10 cellular contexts compared by ENCODE assay signal in genomic region chr2:24435391-24436316, GRCh38. TPM values are rescaled to one million over a fixed set of nuclear protein-coding genes. Genes with fewer than 3 reads are reported as not detected.
DNase-seq lines count a peak whose midpoint lies in the region; ATAC-seq lines count a peak whose summit lies in the region.
"Had no signal": no experiment of that assay in that cellular context is flagged by ENCODE, and none has a peak within 500 bp of the region (broad histone marks: within the 10 kb centered on the region; RNA-seq: fewer than 3 reads in every experiment).

No MANE protein-coding gene starts in this region.

- H3K9ac ChIP-seq in muscle layer of colon (ENCODE audit: low read length), result no peak overlapping the region

- ATAC-seq in GM19324 (IDR thresholded peaks at IDR 0.05; ENCODE audit: low FRiP score, unreplicated experiment) (no peak), HG03354 (IDR thresholded peaks at IDR 0.05; ENCODE audit: poor library complexity, severe bottlenecking, unreplicated experiment) (no peak)

- H3K27ac ChIP-seq in esophagus (ENCODE audit: low read depth in 2 of 2, low read length in 1 of 2), result peak overlapping the region; percentile 55 to 67
- peak overlapping the region; percentile 40 for H3K27ac ChIP-seq in muscle layer of colon (ENCODE audit: low read depth, low read length)
- H3K27ac ChIP-seq: 22Rv1 had no signal

- H3K36me3 ChIP-seq in esophagus (ENCODE audit: control insufficient read depth in 2 of 2, insufficient read depth in 2 of 2, low read length in 1 of 2), result no peaks in the 10 kb centered on the region
- H3K36me3 ChIP-seq in muscle layer of colon (ENCODE audit: insufficient read depth, low read length), result no peaks in the 10 kb centered on the region

- 52 to 56% methylated on average over 13 of the region's 13 CpGs for WGBS in esophagus, 2 donors

- H3K27me3 ChIP-seq in esophagus (ENCODE audit: control insufficient read depth in 1 of 2, insufficient read depth in 2 of 2, low read length in 2 of 2), result no peaks in the 10 kb centered on the region
- H3K27me3 ChIP-seq in muscle layer of colon (ENCODE audit: control insufficient read depth in 1 of 2, insufficient read depth in 2 of 2, low read length in 2 of 2), result no peaks in the 10 kb centered on the region

- H3K4me3 ChIP-seq in esophagus (ENCODE audit: low read depth in 1 of 2, low read length in 2 of 2), result no peak overlapping the region
- H3K4me3 ChIP-seq in muscle layer of colon (ENCODE audit: low read depth in 1 of 2, low read length in 2 of 2), result peak overlapping the region in 1 of 2 donors; percentile 31

- no peaks in the 10 kb centered on the region for H3K9me3 ChIP-seq in esophagus (ENCODE audit: control insufficient read depth in 2 of 2, insufficient read depth in 1 of 2, low read depth in 1 of 2, low read length in 1 of 2)
- no peaks in the 10 kb centered on the region for H3K9me3 ChIP-seq in muscle layer of colon (ENCODE audit: low read length)

- no peaks in the 10 kb centered on the region for H3K4me1 ChIP-seq in esophagus (ENCODE audit: control insufficient read depth in 2 of 2, insufficient read depth in 2 of 2, low read length in 1 of 2)
- peaks cover 21% of the 10 kb centered on the region for H3K4me1 ChIP-seq in muscle layer of colon (ENCODE audit: insufficient read depth, low read length)

- DNase-seq in NCI-H1417 (lab: John Stamatoyannopoulos, UW), result peak in 2 of 3 experiments; percentile 29 to 68
- DNase-seq in NCI-H1417 treated with DMSO at 0.1 percent for 48 hours (lab: John Stamatoyannopoulos, UW), result no peak
- DNase-seq in ureter (ENCODE audit: low spot score), result peak; percentile 75
- no peak for DNase-seq in HPDE6-E6E7 (ENCODE audit: extremely low spot score)
- DNase-seq: activated gamma-delta T cell treated with Interleukin-2 at 50 U/mL for 16 hours had no signal

RNA-seq across cellular contexts. Expression of gene NCOA1, which starts 55.4 kb away (rescaled TPM):
- 10 to 100 TPM in 1 of 2 donors, 1 to 10 TPM in 1; 8.7 to 13.7 TPM for polyA plus RNA-seq in esophagus
- 69.9 TPM for total RNA-seq in ureter

Comparison
In these comparisons a context has a peak if more than half of its experiments do, and no peak if none do; other contexts are left out.
1. DNase-seq: peak in NCI-H1417 (2 of 3) and ureter (single experiment); none in NCI-H1417 treated with DMSO at 0.1 percent for 48 hours (single experiment) and HPDE6-E6E7 (single experiment).